8 cellular contexts compared by ENCODE assay signal in genomic region chr1:24392604-24392946, GRCh38. TPM values are rescaled to one million over a fixed set of nuclear protein-coding genes. Genes with fewer than 3 reads are reported as not detected.
DNase-seq lines count a peak whose midpoint lies in the region; ATAC-seq, FAIRE-seq and TF ChIP-seq lines count a peak whose summit lies in the region.
"Had no signal": no experiment of that assay in that cellular context is flagged by ENCODE, and none has a peak within 500 bp of the region (broad histone marks: within the 10 kb centered on the region; RNA-seq: fewer than 3 reads in every experiment).

No MANE protein-coding gene starts in this region.

- BruUV-seq in GM12878 (replicated peaks; lab: Mats Ljungman, UMichigan) = no TSS peak

- SMC1A ChIA-PET in GM12878 (lab: Charles Lee; ENCODE audit: uncharacterized antibody, unreplicated experiment) = interaction anchor here (1.1 to 5.6 kb wide), 18 partner anchors 11 to 736 kb away, joined by 3 to 297 read pairs (median 9); partner anchors contain the start of genes NIPAL3 and STPG1

- no peak for DNase-seq in GM12878 (ENCODE audit: low read depth, low spot score)
- DNase-seq in prostate gland (ENCODE audit: low spot score) = no peak
- DNase-seq in HAP-1 (ENCODE audit: low spot score in 2 of 2) = no peak
- DNase-seq in SHP77 treated with DMSO at 0.1 percent for 48 hours (lab: John Stamatoyannopoulos, UW) = no peak

- H3K4me2 ChIP-seq in DOHH2 (ENCODE audit: low read length) = peak overlapping the region; percentile 87
- H3K4me2 ChIP-seq in GM12878 (ENCODE audit: control insufficient read depth, insufficient read depth) = peak overlapping the region; percentile 79

- intact Hi-C loops in GM12878 (cut with micrococcal nuclease; ENCODE audit: unreplicated experiment) = loop anchor here (1.0 to 5.0 kb wide), 5 partner anchors 195 to 430 kb away; no protein-coding TSS in a partner anchor
- intact Hi-C loops in prostate gland (cut with DNase I) = loop anchor here (1.0 kb wide), 1 partner anchor 190 kb away; no protein-coding TSS in a partner anchor

- RAD21 ChIA-PET in GM12878 (lab: Charles Lee; ENCODE audit: unreplicated experiment) = interaction anchor here (0.6 to 4.4 kb wide), 22 partner anchors 11 to 1077 kb away, joined by 3 to 225 read pairs (median 6); partner anchors contain the start of gene NIPAL3

- H3K4me3 ChIP-seq in DOHH2 (ENCODE audit: low read length) (peak overlapping the region; percentile 65), HUES64 (ENCODE audit: low read length) (no peak overlapping the region), GM12878 (no peak overlapping the region), prostate gland (no peak overlapping the region), HAP-1 (no peak overlapping the region)

- no peak for FAIRE-seq in GM12878 (lab: Jason Lieb, UNC)
- FAIRE-seq: TTC549 had no signal

- peak overlapping the region; percentile 36 for H2AFZ ChIP-seq in GM12878 (ENCODE audit: control insufficient read depth, low read depth, low read length)

- WGBS in HUES64 = 69% methylated on average over 4 of the region's 4 CpGs
- 13% methylated on average over 4 of the region's 4 CpGs for WGBS in GM12878 (ENCODE audit: insufficient coverage, insufficient replicate concordance, low lambda C conversion rate, missing lambda C conversion rate)
- 87% methylated on average over 4 of the region's 4 CpGs for WGBS in prostate gland

- TF ChIP-seq POLR2A in GM12878 (IDR thresholded peaks at IDR 0.05; ENCODE audit: low read depth, low read length) (no peak; the same call in 1 of the 2 replicates), prostate gland (IDR thresholded peaks at IDR 0.05) (no peak)

- in situ Hi-C loops in GM12878 (cut with MboI) = loop anchor here (5.0 kb wide), 1 partner anchor 190 kb away; no protein-coding TSS in a partner anchor
- in situ Hi-C loops in HAP-1 (cut with MboI; ENCODE audit: low sequenced_read_pairs) = loop anchor here (5.0 kb wide), 1 partner anchor 190 kb away; no protein-coding TSS in a partner anchor

- no peaks in the 10 kb centered on the region for H3K9me3 ChIP-seq in DOHH2 (ENCODE audit: control insufficient read depth, insufficient read depth, low read length)
- no peaks in the 10 kb centered on the region for H3K9me3 ChIP-seq in HUES64 (ENCODE audit: insufficient read depth, low read depth, low read length)
- no peaks in the 10 kb centered on the region for H3K9me3 ChIP-seq in GM12878 (replicated peaks; ENCODE audit: control insufficient read depth, insufficient read depth, low read length)
- no peaks in the 10 kb centered on the region for H3K9me3 ChIP-seq in prostate gland
- H3K9me3 ChIP-seq in HAP-1 = no peaks in the 10 kb centered on the region

- H4K20me1 ChIP-seq in DOHH2 (ENCODE audit: control insufficient read depth, insufficient read depth, low read depth, low read length) = no peaks in the 10 kb centered on the region
- H4K20me1 ChIP-seq in GM12878 (ENCODE audit: control insufficient read depth, insufficient read depth) = no peaks in the 10 kb centered on the region

- no peak for TF ChIP-seq EP300 in GM12878 (IDR thresholded peaks at IDR 0.05; ENCODE audit: borderline replicate concordance in 1 of 2, control insufficient read depth in 1 of 2, low read depth in 2 of 2, low read length in 2 of 2)

- H3K27ac ChIP-seq in DOHH2 (ENCODE audit: low read depth, low read length) (peak overlapping the region; percentile 87), HUES64 (ENCODE audit: low read depth, low read length) (0 out of 2 replicates have a peak overlapping the region, but pooled peaks have one; percentile 24), GM12878 (ENCODE audit: control insufficient read depth, insufficient read depth) (peak overlapping the region; percentile 85), prostate gland (peak overlapping the region; percentile 83 to 84)

- H3K79me2 ChIP-seq in DOHH2 (ENCODE audit: control insufficient read depth, low read length) (no peaks in the 10 kb centered on the region), GM12878 (ENCODE audit: control insufficient read depth, insufficient read depth, low read length) (no peaks in the 10 kb centered on the region; the same call in 1 of the 2 replicates)

- no peak overlapping the region for H3K9ac ChIP-seq in HUES64 (ENCODE audit: low read depth, low read length)
- H3K9ac ChIP-seq in GM12878 (ENCODE audit: control insufficient read depth, insufficient read depth, low read length) = peak overlapping the region; percentile 0; the same call in 1 of the 2 replicates

- peaks cover 5% of the 10 kb centered on the region for H3K36me3 ChIP-seq in DOHH2 (ENCODE audit: control insufficient read depth, low read length)
- H3K36me3 ChIP-seq in HUES64 (ENCODE audit: insufficient read depth, low read length) = no peaks in the 10 kb centered on the region
- H3K36me3 ChIP-seq in GM12878 (ENCODE audit: control insufficient read depth in 2 of 2, insufficient read depth in 2 of 2, low read length in 1 of 2) = no peaks in the 10 kb centered on the region
- H3K36me3 ChIP-seq in prostate gland = no peaks in the 10 kb centered on the region
- H3K36me3 ChIP-seq in HAP-1 (replicated peaks) = 0 out of 2 replicates have a peak, but pooled peaks cover 6% of the 10 kb centered on the region

- ATAC-seq in GM12878 (peak; percentile 3; the same call in 2 of the 3 replicates), HG02571 (IDR thresholded peaks at IDR 0.05; ENCODE audit: unreplicated experiment) (no peak)

- TF ChIP-seq RAD21 in GM12878 (IDR thresholded peaks at IDR 0.05; ENCODE audit: insufficient read depth, low read depth, low read length) = no peak

- POLR2A ChIA-PET in GM12878 (lab: Charles Lee) = interaction anchor here (0.9 to 2.9 kb wide), 2 partner anchors 143 to 203 kb away, joined by 4 to 11 read pairs; no protein-coding TSS in a partner anchor

- H3K9me2 ChIP-seq in DOHH2 (replicated peaks; ENCODE audit: control insufficient read depth, low read length) = no peaks in the 10 kb centered on the region

- H3K27me3 ChIP-seq in DOHH2 (ENCODE audit: control insufficient read depth, low read length) = no peaks in the 10 kb centered on the region
- H3K27me3 ChIP-seq in HUES64 (ENCODE audit: insufficient read depth, low read length) = no peaks in the 10 kb centered on the region
- no peaks in the 10 kb centered on the region; a peak in 1 of 4 replicates for H3K27me3 ChIP-seq in GM12878 (replicated peaks in 1 of 2; ENCODE audit: control insufficient read depth in 2 of 2, insufficient read depth in 2 of 2, low read length in 1 of 2)
- no peaks in the 10 kb centered on the region for H3K27me3 ChIP-seq in prostate gland (replicated peaks; ENCODE audit: insufficient read depth)
- H3K27me3 ChIP-seq in HAP-1 (ENCODE audit: low read depth) = no peaks in the 10 kb centered on the region

- TF ChIP-seq CTCF in DOHH2 (IDR thresholded peaks at IDR 0.05; ENCODE audit: low read depth, low read length, poor library complexity, severe bottlenecking) (peak; percentile 54), GM12878 (IDR thresholded peaks at IDR 0.05 in 2 of 3, conservative IDR thresholded peaks at IDR 0.05 in 1 of 3; ENCODE audit: control insufficient read depth in 2 of 3, extremely low read depth in 1 of 3, insufficient read depth in 1 of 3, low read depth in 3 of 3, low read length in 3 of 3) (no peak), prostate gland (IDR thresholded peaks at IDR 0.05) (peak in 1 of 4 experiments; percentile 1)

- H3K4me1 ChIP-seq in DOHH2 (ENCODE audit: control insufficient read depth, low read length) (peaks cover 43% of the 10 kb centered on the region), HUES64 (ENCODE audit: insufficient read depth, low read length) (peaks cover 24% of the 10 kb centered on the region), GM12878 (ENCODE audit: control insufficient read depth, insufficient read depth, low read length) (peaks cover 18% of the 10 kb centered on the region), prostate gland (replicated peaks) (peaks cover 7% of the 10 kb centered on the region), HAP-1 (peaks cover 10% of the 10 kb centered on the region; the same call in 1 of the 2 replicates)

- CTCF ChIA-PET in GM12878 (lab: Yijun Ruan, JAX) = interaction anchor here (0.6 to 6.0 kb wide), 35 partner anchors 8 to 1448 kb away, joined by 3 to 451 read pairs (median 6); partner anchors contain the start of genes NIPAL3 and STPG1

- peaks cover 24% of the 10 kb centered on the region for H3F3A ChIP-seq in DOHH2 (ENCODE audit: control insufficient read depth, insufficient read depth)

RNA-seq across cellular contexts. Expression of gene STPG1, which starts 21.0 kb away (rescaled TPM):
- 6.1 TPM for polyA plus RNA-seq in HUES64 (2013, experiment 1 of 2)
- 8.2 TPM for polyA plus RNA-seq in HUES64 (2013, experiment 2 of 2)
- total RNA-seq in GM12878 (2013; cell fraction: nucleolus; rRNA removed) = 1.2 and 1.7 TPM in 2 replicates
- 0.05 and 0.28 TPM in 2 replicates for total RNA-seq in GM12878 (2014; rRNA removed)
- total RNA-seq in GM12878 (2014; rRNA removed; fragmentation: Illumina TruSeq; extraction: Trizol) = 0.22 and 0.69 TPM in 2 replicates
- 0.13 and 0.36 TPM in 2 replicates for total RNA-seq in GM12878 (2021)
- 2.6 TPM for polyA plus RNA-seq in GM12878 (2011; ENCODE audit: low read depth)
- 1.6 TPM in 2 replicates for polyA plus RNA-seq in GM12878 (2011; rRNA removed)
- polyA plus RNA-seq in GM12878 (2011; cell fraction: cytosol; rRNA removed) = 0.70 and 0.78 TPM in 2 replicates
- polyA plus RNA-seq in GM12878 (2011; cell fraction: nucleus; rRNA removed) = 0.52 and 1.3 TPM in 2 replicates
- 2.1 and 2.6 TPM in 2 replicates for polyA plus RNA-seq in GM12878 (2012)
- 0.17 and 0.71 TPM in 2 replicates for polyA plus RNA-seq in GM12878 (2014; fragmentation: Illumina TruSeq; extraction: Trizol)
- under 1 TPM; 0.35 to 0.76 TPM for polyA plus RNA-seq in GM12878 (2014; fragmentation: Nextera tagmentation; extraction: Ambion mirVana)
- 0.29 and 0.81 TPM in 2 replicates for polyA plus RNA-seq in GM12878 (2014; rRNA removed)
- polyA plus RNA-seq in GM12878 (2016; fragmentation: Nextera tagmentation; extraction: Ambion mirVana) = 1 to 10 TPM; 1.5 to 2.6 TPM
- 0.46 and 1.9 TPM in 2 replicates for polyA minus RNA-seq in GM12878 (2011; rRNA and poly(A)+ RNA removed)
- 1.2 TPM in 1 of 2 replicates, not detected in the other for polyA minus RNA-seq in GM12878 (2011; cell fraction: cytosol; rRNA and poly(A)+ RNA removed)
- 1.1 and 1.7 TPM in 2 replicates for polyA minus RNA-seq in GM12878 (2011; cell fraction: nucleus; rRNA and poly(A)+ RNA removed)
- total RNA-seq in prostate gland = 10 to 100 TPM in 1 of 2 donors, 1 to 10 TPM in 1; 9.8 to 10.8 TPM

RNA-seq across cellular contexts. Expression of gene NIPAL3, which starts 23.0 kb away (rescaled TPM):
- 3.0 TPM for polyA plus RNA-seq in HUES64 (2013, experiment 1 of 2)
- 4.3 TPM for polyA plus RNA-seq in HUES64 (2013, experiment 2 of 2)
- 42.4 and 44.7 TPM in 2 replicates for total RNA-seq in GM12878 (2013; cell fraction: nucleolus; rRNA removed)
- total RNA-seq in GM12878 (2014; rRNA removed) = 4.7 and 6.0 TPM in 2 replicates
- 3.1 and 3.6 TPM in 2 replicates for total RNA-seq in GM12878 (2014; rRNA removed; fragmentation: Illumina TruSeq; extraction: Trizol)
- total RNA-seq in GM12878 (2021) = 5.7 and 6.2 TPM in 2 replicates
- 7.6 TPM for polyA plus RNA-seq in GM12878 (2011; ENCODE audit: low read depth)
- polyA plus RNA-seq in GM12878 (2011; rRNA removed) = 6.6 and 8.9 TPM in 2 replicates
- polyA plus RNA-seq in GM12878 (2011; cell fraction: cytosol; rRNA removed) = 9.9 TPM in 2 replicates
- polyA plus RNA-seq in GM12878 (2011; cell fraction: nucleus; rRNA removed) = 6.8 and 8.5 TPM in 2 replicates
- 8.9 and 10.2 TPM in 2 replicates for polyA plus RNA-seq in GM12878 (2012)
- polyA plus RNA-seq in GM12878 (2014; fragmentation: Illumina TruSeq; extraction: Trizol) = 3.4 and 3.7 TPM in 2 replicates
- 1 to 10 TPM; 2.1 TPM for polyA plus RNA-seq in GM12878 (2014; fragmentation: Nextera tagmentation; extraction: Ambion mirVana)
- polyA plus RNA-seq in GM12878 (2014; rRNA removed) = 3.5 and 3.7 TPM in 2 replicates
- polyA plus RNA-seq in GM12878 (2016; fragmentation: Nextera tagmentation; extraction: Ambion mirVana) = 1 to 10 TPM; 8.8 to 9.4 TPM
- polyA minus RNA-seq in GM12878 (2011; rRNA and poly(A)+ RNA removed) = 17.8 and 20.5 TPM in 2 replicates
- 2.0 and 2.9 TPM in 2 replicates for polyA minus RNA-seq in GM12878 (2011; cell fraction: cytosol; rRNA and poly(A)+ RNA removed)
- 6.5 and 10.4 TPM in 2 replicates for polyA minus RNA-seq in GM12878 (2011; cell fraction: nucleus; rRNA and poly(A)+ RNA removed)
- 100 to 1,000 TPM; 125 to 350 TPM for total RNA-seq in prostate gland

Comparison
In these comparisons a context has a peak if more than half of its experiments do, and no peak if none do; other contexts are left out.
1. H3K27ac ChIP-seq: peak in every context shown above with its lines; median percentile 87 in DOHH2; 85 in GM12878; 84 in prostate gland; 24 in HUES64.
2. RNA of gene STPG1, which starts 21.0 kb away (total RNA-seq): 9.8 to 10.8 TPM in prostate gland; 0.05 to 1.7 TPM in GM12878; every median in the first group is over 4 times any median in the second.